Comparison of ENCODE assay signal across 15 cellular contexts in the genomic region with DNA sequence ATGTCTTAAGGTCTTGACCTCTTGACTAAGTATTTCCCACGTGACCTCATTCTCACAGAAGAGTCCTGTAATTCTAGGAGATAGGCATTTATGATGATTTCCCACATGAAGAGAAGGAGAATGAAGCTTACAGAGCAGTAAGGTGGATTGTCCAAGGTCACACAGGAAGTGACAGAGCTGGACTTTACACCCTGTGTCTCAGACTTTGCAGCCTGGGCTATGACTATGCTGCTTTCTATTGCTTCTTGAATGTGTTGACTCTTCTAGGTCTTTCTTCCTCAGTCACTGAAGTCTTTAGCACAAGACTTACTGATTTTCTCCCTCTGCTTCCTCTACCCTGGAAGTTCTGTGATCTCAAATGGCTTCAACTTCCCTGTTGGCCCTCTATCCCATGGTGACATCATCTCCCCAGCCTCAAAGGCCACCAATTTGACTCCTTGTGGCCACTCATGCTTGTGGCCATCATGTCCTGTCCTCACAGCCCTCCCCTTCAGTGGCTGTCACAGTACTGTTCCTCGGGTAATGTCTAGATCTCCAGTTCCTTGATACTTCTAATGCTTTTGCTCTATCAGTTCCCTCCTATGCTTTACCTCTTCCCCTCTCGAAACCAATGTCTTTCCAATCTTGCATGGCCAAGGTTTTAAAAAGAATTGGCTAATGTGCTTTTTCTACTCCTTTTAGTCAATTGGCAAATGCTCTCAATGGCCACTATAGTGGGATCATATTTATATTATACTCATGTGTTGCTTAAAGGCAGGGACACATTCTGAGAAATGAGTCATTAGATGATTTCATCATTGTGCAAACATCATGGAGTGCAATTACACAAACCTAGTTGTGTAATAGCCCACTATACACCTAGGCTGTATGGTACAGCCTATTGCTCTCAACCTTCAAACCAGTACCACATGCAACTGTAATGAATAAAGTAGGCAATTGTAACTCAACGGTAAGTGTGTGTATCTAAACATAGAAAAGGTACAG.
A peak's percentile ranks its signal among the peaks of the same experiment; 100 is the strongest.
DNase-seq lines count a peak whose midpoint lies in the region; ATAC-seq and TF ChIP-seq lines count a peak whose summit lies in the region.
"Had no signal": no experiment of that assay in that cellular context is flagged by ENCODE, and none has a peak within 500 bp of the region (broad histone marks: within the 10 kb centered on the region; RNA-seq: fewer than 3 reads in every experiment).

No MANE protein-coding gene starts in this region.

- no peak overlapping the region for H3K4me3 ChIP-seq in colonic mucosa
- H3K4me3 ChIP-seq in coronary artery, result no peak overlapping the region
- H3K4me3 ChIP-seq: esophagus squamous epithelium, HAP-1, SJSA1 had no signal

- H3K27me3 ChIP-seq in colonic mucosa, result no peaks in the 10 kb centered on the region
- H3K27me3 ChIP-seq: SJSA1 had no signal

- intact Hi-C loops in colonic mucosa (cut with DNase I) (no loop called here), sciatic nerve (cut with DNase I) (no loop called here)

- peak; percentile 81 for DNase-seq in ELR (ENCODE audit: low read depth)
- DNase-seq in NCI-H69 (lab: John Stamatoyannopoulos, UW), result peak; percentile 9
- no peak for DNase-seq in colonic mucosa
- DNase-seq in neural crest cell (ENCODE audit: low read depth, low spot score), result no peak
- DNase-seq in sciatic nerve (ENCODE audit: low spot score), result no peak
- DNase-seq in coronary artery (ENCODE audit: low spot score), result no peak
- no peak for DNase-seq in activated T-cell treated with anti-CD3 and anti-CD28 coated beads, Interleukin-2, amount 50 U/mL, for 48 hours
- DNase-seq: activated CD8-positive, alpha-beta T cell treated with anti-CD3 and anti-CD28 coated beads for 36 hours; activated naive CD8-positive, alpha-beta T cell treated with anti-CD3 and anti-CD28 coated beads, Interleukin-2, amount 10 ng/mL, durations not matched to agents 7 days and 5 days; esophagus squamous epithelium; NCI-H1694 treated with DMSO at 0.1 percent for 48 hours; stimulated activated naive CD8-positive, alpha-beta T cell treated with anti-CD3 and anti-CD28 coated beads, Interleukin-15, amount 100 ng/mL, for 72 hours had no signal

- no peak overlapping the region for H3K9ac ChIP-seq in colonic mucosa (ENCODE audit: low read depth in 2 of 2, low read length in 2 of 2)

- no peaks in the 10 kb centered on the region for H3K27me3 Mint-ChIP-seq in neural crest cell (ENCODE audit: low read depth)

- H3K4me1 ChIP-seq in colonic mucosa, result no peaks in the 10 kb centered on the region
- H3K4me1 ChIP-seq: HAP-1 had no signal

- no peak for TF ChIP-seq CTCF in colonic mucosa (IDR thresholded peaks at IDR 0.05)
- TF ChIP-seq CTCF in neural crest cell (conservative IDR thresholded peaks at IDR 0.05), result no peak
- no peak for TF ChIP-seq CTCF in coronary artery (IDR thresholded peaks at IDR 0.05)

- ATAC-seq in sciatic nerve (no peak), GM21576 (IDR thresholded peaks at IDR 0.05; ENCODE audit: unreplicated experiment) (no peak)
- ATAC-seq: activated CD8-positive, alpha-beta T cell treated with anti-CD3 and anti-CD28 coated beads for 36 hours; stimulated activated naive CD8-positive, alpha-beta T cell treated with anti-CD3 and anti-CD28 coated beads, Interleukin-15, amount 100 ng/mL, for 72 hours had no signal

- no peak overlapping the region for H3K4me3 Mint-ChIP-seq in neural crest cell
- H3K4me3 Mint-ChIP-seq: activated CD8-positive, alpha-beta T cell treated with anti-CD3 and anti-CD28 coated beads for 36 hours; activated naive CD8-positive, alpha-beta T cell treated with anti-CD3 and anti-CD28 coated beads, Interleukin-2, amount 10 ng/mL, durations not matched to agents 7 days and 5 days; stimulated activated naive CD8-positive, alpha-beta T cell treated with anti-CD3 and anti-CD28 coated beads, Interleukin-15, amount 100 ng/mL, for 72 hours had no signal

- H3K27ac ChIP-seq in colonic mucosa, result peak overlapping the region; percentile 59
- no peak overlapping the region for H3K27ac ChIP-seq in coronary artery
- H3K27ac ChIP-seq: esophagus squamous epithelium, SJSA1 had no signal

- peak overlapping the region; percentile 51 for H3K27ac Mint-ChIP-seq in neural crest cell (ENCODE audit: unreplicated experiment)
- H3K27ac Mint-ChIP-seq: activated CD8-positive, alpha-beta T cell treated with anti-CD3 and anti-CD28 coated beads for 36 hours; activated naive CD8-positive, alpha-beta T cell treated with anti-CD3 and anti-CD28 coated beads, Interleukin-2, amount 10 ng/mL, durations not matched to agents 7 days and 5 days; stimulated activated naive CD8-positive, alpha-beta T cell treated with anti-CD3 and anti-CD28 coated beads, Interleukin-15, amount 100 ng/mL, for 72 hours had no signal

- H3K36me3 ChIP-seq in colonic mucosa, result no peaks in the 10 kb centered on the region
- H3K36me3 ChIP-seq: esophagus squamous epithelium, HAP-1, SJSA1 had no signal

- H3K9me3 ChIP-seq in colonic mucosa, result no peaks in the 10 kb centered on the region
- H3K9me3 ChIP-seq: esophagus squamous epithelium, HAP-1, SJSA1 had no signal

- peaks cover 3% of the 10 kb centered on the region for H3K9me3 Mint-ChIP-seq in neural crest cell
- H3K9me3 Mint-ChIP-seq: activated CD8-positive, alpha-beta T cell treated with anti-CD3 and anti-CD28 coated beads for 36 hours; activated naive CD8-positive, alpha-beta T cell treated with anti-CD3 and anti-CD28 coated beads, Interleukin-2, amount 10 ng/mL, durations not matched to agents 7 days and 5 days; stimulated activated naive CD8-positive, alpha-beta T cell treated with anti-CD3 and anti-CD28 coated beads, Interleukin-15, amount 100 ng/mL, for 72 hours had no signal

- peaks cover 3% of the 10 kb centered on the region for H3K36me3 Mint-ChIP-seq in neural crest cell (ENCODE audit: low read depth)
- H3K36me3 Mint-ChIP-seq: activated naive CD8-positive, alpha-beta T cell treated with anti-CD3 and anti-CD28 coated beads, Interleukin-2, amount 10 ng/mL, durations not matched to agents 7 days and 5 days had no signal

- peaks cover 12% of the 10 kb centered on the region for H3K4me1 Mint-ChIP-seq in neural crest cell
- H3K4me1 Mint-ChIP-seq: activated naive CD8-positive, alpha-beta T cell treated with anti-CD3 and anti-CD28 coated beads, Interleukin-2, amount 10 ng/mL, durations not matched to agents 7 days and 5 days; stimulated activated naive CD8-positive, alpha-beta T cell treated with anti-CD3 and anti-CD28 coated beads, Interleukin-15, amount 100 ng/mL, for 72 hours had no signal

Comparison
In these comparisons a context has a peak if more than half of its experiments do, and no peak if none do; other contexts are left out.
1. DNase-seq: peak in ELR (single experiment) and NCI-H69 (single experiment); none in colonic mucosa (single experiment), neural crest cell (single experiment), sciatic nerve (single experiment), coronary artery (single experiment) and activated T-cell treated with anti-CD3 and anti-CD28 coated beads, Interleukin-2, amount 50 U/mL, for 48 hours (0 of 2).